9 cellular contexts compared by ENCODE assay signal in the genomic region with DNA sequence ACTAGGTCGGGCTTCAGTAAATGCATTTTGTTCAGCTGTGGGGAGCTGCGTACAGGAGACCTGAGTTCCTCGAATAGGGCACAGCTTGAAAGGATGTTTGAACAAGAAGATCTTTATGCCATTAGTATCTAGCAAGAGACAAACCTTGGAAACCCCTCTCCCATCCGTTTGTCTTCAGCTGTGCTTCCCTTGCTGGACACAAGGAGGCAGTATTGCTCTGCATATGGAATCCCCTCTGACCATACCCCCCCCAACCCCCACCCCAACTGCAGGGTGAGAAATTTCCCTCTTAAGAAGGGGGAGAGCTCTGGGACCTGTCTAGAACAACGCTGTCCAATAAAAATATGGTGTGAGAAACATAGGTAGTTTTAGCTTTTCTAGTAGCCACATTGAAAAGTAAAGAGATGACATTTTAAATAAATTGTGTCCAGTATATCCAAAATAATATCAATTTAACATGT. TPM values are rescaled to one million over a fixed set of nuclear protein-coding genes. Genes with fewer than 3 reads are reported as not detected.
DNase-seq lines count a peak whose midpoint lies in the region; ATAC-seq, FAIRE-seq and TF ChIP-seq lines count a peak whose summit lies in the region.
"Had no signal": no experiment of that assay in that cellular context is flagged by ENCODE, and none has a peak within 500 bp of the region (broad histone marks: within the 10 kb centered on the region; RNA-seq: fewer than 3 reads in every experiment).

No MANE protein-coding gene starts in this region.

- no peak for TF ChIP-seq POLR2A in HepG2 (IDR thresholded peaks at IDR 0.05; ENCODE audit: insufficient read depth in 1 of 2, low read depth in 2 of 2, low read length in 2 of 2)

- peak overlapping the region; percentile 99 for H3K4me2 ChIP-seq in HepG2 (ENCODE audit: low read depth, low read length)

- H3K79me2 ChIP-seq in HepG2 (ENCODE audit: insufficient read depth, low read length) = peaks cover 23% of the 10 kb centered on the region

- H3K4me1 ChIP-seq in cardiac muscle cell (ENCODE audit: low read depth) (peaks cover 19% of the 10 kb centered on the region), HepG2 (ENCODE audit: insufficient read depth, low read length) (peaks cover 42% of the 10 kb centered on the region)

- intact Hi-C loops in left ventricle myocardium superior (cut with micrococcal nuclease) (no loop called here), HepG2 (cut with micrococcal nuclease; ENCODE audit: unreplicated experiment) (no loop called here)

- no peak overlapping the region for H3K4me3 ChIP-seq in cardiac muscle cell
- H3K4me3 ChIP-seq in HepG2 (replicated peaks in 1 of 3; ENCODE audit: insufficient read depth in 1 of 3, low read depth in 2 of 3, low read length in 3 of 3) = peak overlapping the region; percentile 71 to 90 (median 72)

- H3K27me3 ChIP-seq in cardiac muscle cell (no peaks in the 10 kb centered on the region), HepG2 (ENCODE audit: control insufficient read depth in 1 of 2, insufficient read depth in 2 of 2, low read length in 2 of 2) (no peaks in the 10 kb centered on the region; a peak in 1 of 5 replicates)

- DNase-seq in cardiac muscle cell (ENCODE audit: low read depth in 1 of 2, low spot score in 1 of 2) (peak; percentile 70 to 76), left ventricle myocardium superior (no peak), NCI-H2227 (lab: John Stamatoyannopoulos, UW; ENCODE audit: unreplicated experiment) (peak; percentile 84), cerebellum (ENCODE audit: low spot score) (peak; percentile 50), HepG2 (ENCODE audit: low spot score) (peak; percentile 67)
- DNase-seq in activated CD4-positive, CD25-positive, alpha-beta regulatory T cell treated with anti-CD3 and anti-CD28 coated beads, Interleukin-2, amount 50 U/mL, for 16 hours (ENCODE audit: low read depth, low spot score) = peak; percentile 48
- peak; percentile 54 to 55 for DNase-seq in stimulated activated CD4-positive, alpha-beta T cell treated with anti-CD3 and anti-CD28 coated beads, Interleukin-2, amount 100 ng/mL, for 48 hours

- H3K36me3 ChIP-seq in cardiac muscle cell = no peaks in the 10 kb centered on the region
- H3K36me3 ChIP-seq in HepG2 (replicated peaks in 1 of 2; ENCODE audit: control insufficient read depth in 1 of 2, insufficient read depth in 2 of 2, low read length in 2 of 2) = 0 out of 5 replicates have a peak, but pooled peaks cover 0 to 6% of the 10 kb centered on the region in 2 experiments

- ATAC-seq in left ventricle myocardium superior = no peak
- no peak for ATAC-seq in HepG2
- ATAC-seq in GM21717 (IDR thresholded peaks at IDR 0.05; ENCODE audit: unreplicated experiment) = no peak

- CTCF ChIA-PET in HepG2 (lab: Yijun Ruan, JAX; ENCODE audit: low intra/inter-chr PET ratio, low total read pairs) = interaction anchor here (1.8 kb wide), 1 partner anchor 103 kb away, joined by 7 read pairs; no protein-coding TSS in a partner anchor

- H3K27ac ChIP-seq in cardiac muscle cell (no peak overlapping the region), HepG2 (ENCODE audit: extremely low read length, insufficient read depth, low read length) (peak overlapping the region; percentile 91)

- TF ChIP-seq CTCF in cardiac muscle cell (IDR thresholded peaks at IDR 0.05; ENCODE audit: low read depth, low read length) = peak; percentile 77
- peak; percentile 78 for TF ChIP-seq CTCF in HepG2 (CRISPR knock-in tag; IDR thresholded peaks at IDR 0.05)

- peak overlapping the region; percentile 90 for H3K9ac ChIP-seq in HepG2 (ENCODE audit: insufficient read depth, low read depth, low read length)

- WGBS in HepG2 (ENCODE audit: low lambda C conversion rate) = 2% methylated on average over 5 of the region's 5 CpGs

- in situ Hi-C loops in HepG2 (cut with HindIII; ENCODE audit: extremely low pct_ligation_motif_present, low pct_unique_long_range_greater_than_20kb) = loop anchor here (25.0 kb wide), 1 partner anchor 634 kb away; no protein-coding TSS in a partner anchor

- H3K9me3 ChIP-seq in cardiac muscle cell (ENCODE audit: low read depth) (no peaks in the 10 kb centered on the region), HepG2 (ENCODE audit: low read length) (no peaks in the 10 kb centered on the region)

- POLR2A ChIA-PET in HepG2 (lab: Yijun Ruan, JAX) = interaction anchor here (1.9 to 5.7 kb wide), 3 partner anchors 11 to 58 kb away, joined by 5 to 71 read pairs (median 65); a partner anchor contains a TSS

- TF ChIP-seq EP300 in HepG2 (IDR thresholded peaks at IDR 0.05; ENCODE audit: low read depth in 2 of 2, low read length in 2 of 2) (no peak), HepG2 (CRISPR knock-in tag; IDR thresholded peaks at IDR 0.05; ENCODE audit: borderline replicate concordance) (no peak)

- H2AFZ ChIP-seq in HepG2 (ENCODE audit: low read length) = no peak overlapping the region

- H4K20me1 ChIP-seq in HepG2 (ENCODE audit: insufficient read depth, low read length) = peaks cover 7% of the 10 kb centered on the region; the same call in 1 of the 2 replicates

- no peak for FAIRE-seq in HepG2 (lab: Jason Lieb, UNC)
- FAIRE-seq: GM18507 had no signal

- no TSS peak for BruUV-seq in HepG2 (replicated peaks; lab: Mats Ljungman, UMichigan)

- TF ChIP-seq RAD21 in HepG2 (CRISPR knock-in tag; IDR thresholded peaks at IDR 0.05) = no peak

RNA-seq across cellular contexts. Expression of a gene that starts 1.6 kb away (rescaled TPM):
- total RNA-seq in cardiac muscle cell (8.9 and 9.5 TPM in 2 replicates), left ventricle myocardium superior (9.2 TPM), cerebellum (2.2 TPM), HepG2 (2016; rRNA removed; fragmentation: Illumina TruSeq; extraction: Trizol) (10.7 and 11.3 TPM in 2 replicates)
- polyA plus RNA-seq in cardiac muscle cell (8.9 and 10.0 TPM in 2 replicates), HepG2 (2011; rRNA removed) (4.1 and 4.9 TPM in 2 replicates)
- total RNA-seq in HepG2 (2016; cell fraction: cytosol; rRNA removed; fragmentation: Illumina TruSeq; extraction: Trizol; ENCODE audit: low read depth) = 1.9 and 2.1 TPM in 2 replicates
- total RNA-seq in HepG2 (2016; cell fraction: insoluble cytoplasmic fraction; rRNA removed; fragmentation: Illumina TruSeq; extraction: Trizol) = 10.1 and 11.0 TPM in 2 replicates
- total RNA-seq in HepG2 (2016; cell fraction: membrane; rRNA removed; fragmentation: Illumina TruSeq; extraction: Trizol) = 2.9 and 3.5 TPM in 2 replicates
- total RNA-seq in HepG2 (2016; cell fraction: nucleus; rRNA removed; fragmentation: Illumina TruSeq; extraction: Trizol) = 5.8 and 7.3 TPM in 2 replicates
- 5.1 and 5.2 TPM in 2 replicates for polyA plus RNA-seq in HepG2 (2011; cell fraction: cytosol; rRNA removed)
- polyA plus RNA-seq in HepG2 (2011; cell fraction: nucleus; rRNA removed) = 8.3 and 10.1 TPM in 2 replicates
- 4.0 and 4.5 TPM in 2 replicates for polyA plus RNA-seq in HepG2 (2012)
- polyA plus RNA-seq in HepG2 (2016; cell fraction: cytosol; fragmentation: Illumina TruSeq; extraction: Trizol; ENCODE audit: low read depth) = 1.9 and 2.1 TPM in 2 replicates
- polyA plus RNA-seq in HepG2 (2016; cell fraction: insoluble cytoplasmic fraction; fragmentation: Illumina TruSeq; extraction: Trizol; ENCODE audit: low read depth) = 10.5 and 11.3 TPM in 2 replicates
- 2.6 and 3.6 TPM in 2 replicates for polyA plus RNA-seq in HepG2 (2016; cell fraction: membrane; fragmentation: Illumina TruSeq; extraction: Trizol; ENCODE audit: low read depth)
- polyA plus RNA-seq in HepG2 (2016; cell fraction: nucleus; fragmentation: Illumina TruSeq; extraction: Trizol; ENCODE audit: insufficient read depth, low read depth) = 12.6 and 12.9 TPM in 2 replicates
- 5.9 and 6.1 TPM in 2 replicates for polyA minus RNA-seq in HepG2 (2011; rRNA and poly(A)+ RNA removed; ENCODE audit: low replicate concordance)
- polyA minus RNA-seq in HepG2 (2011; cell fraction: cytosol; rRNA and poly(A)+ RNA removed) = 2.9 and 3.3 TPM in 2 replicates
- 4.6 and 5.2 TPM in 2 replicates for polyA minus RNA-seq in HepG2 (2011; cell fraction: nucleus; rRNA and poly(A)+ RNA removed)

RNA-seq across cellular contexts. Expression of a gene that starts 11.3 kb away (rescaled TPM):
- 21.9 and 26.6 TPM in 2 replicates for total RNA-seq in cardiac muscle cell
- polyA plus RNA-seq in cardiac muscle cell = 23.7 and 25.0 TPM in 2 replicates
- 13.5 TPM for total RNA-seq in left ventricle myocardium superior
- total RNA-seq in cerebellum = 11.4 TPM
- total RNA-seq in HepG2 (2016; rRNA removed; fragmentation: Illumina TruSeq; extraction: Trizol) = 19.6 and 28.4 TPM in 2 replicates
- total RNA-seq in HepG2 (2016; cell fraction: cytosol; rRNA removed; fragmentation: Illumina TruSeq; extraction: Trizol; ENCODE audit: low read depth) = 17.2 and 17.4 TPM in 2 replicates
- total RNA-seq in HepG2 (2016; cell fraction: insoluble cytoplasmic fraction; rRNA removed; fragmentation: Illumina TruSeq; extraction: Trizol) = 15.5 and 27.2 TPM in 2 replicates
- total RNA-seq in HepG2 (2016; cell fraction: membrane; rRNA removed; fragmentation: Illumina TruSeq; extraction: Trizol) = 21.2 and 25.8 TPM in 2 replicates
- 17.9 and 22.6 TPM in 2 replicates for total RNA-seq in HepG2 (2016; cell fraction: nucleus; rRNA removed; fragmentation: Illumina TruSeq; extraction: Trizol)
- 41.9 and 48.7 TPM in 2 replicates for polyA plus RNA-seq in HepG2 (2011; rRNA removed)
- 39.7 and 43.4 TPM in 2 replicates for polyA plus RNA-seq in HepG2 (2011; cell fraction: cytosol; rRNA removed)
- polyA plus RNA-seq in HepG2 (2011; cell fraction: nucleus; rRNA removed) = 55.0 and 64.7 TPM in 2 replicates
- 24.2 and 34.9 TPM in 2 replicates for polyA plus RNA-seq in HepG2 (2012)
- polyA plus RNA-seq in HepG2 (2016; cell fraction: cytosol; fragmentation: Illumina TruSeq; extraction: Trizol; ENCODE audit: low read depth) = 21.4 and 26.0 TPM in 2 replicates
- 28.1 and 32.5 TPM in 2 replicates for polyA plus RNA-seq in HepG2 (2016; cell fraction: insoluble cytoplasmic fraction; fragmentation: Illumina TruSeq; extraction: Trizol; ENCODE audit: low read depth)
- 25.5 and 31.7 TPM in 2 replicates for polyA plus RNA-seq in HepG2 (2016; cell fraction: membrane; fragmentation: Illumina TruSeq; extraction: Trizol; ENCODE audit: low read depth)
- 61.7 and 67.8 TPM in 2 replicates for polyA plus RNA-seq in HepG2 (2016; cell fraction: nucleus; fragmentation: Illumina TruSeq; extraction: Trizol; ENCODE audit: insufficient read depth, low read depth)
- 45.6 and 61.3 TPM in 2 replicates for polyA minus RNA-seq in HepG2 (2011; rRNA and poly(A)+ RNA removed; ENCODE audit: low replicate concordance)
- polyA minus RNA-seq in HepG2 (2011; cell fraction: cytosol; rRNA and poly(A)+ RNA removed) = 19.2 and 21.1 TPM in 2 replicates
- polyA minus RNA-seq in HepG2 (2011; cell fraction: nucleus; rRNA and poly(A)+ RNA removed) = 13.9 and 17.8 TPM in 2 replicates

RNA-seq across cellular contexts. Expression of a gene that starts 58.2 kb away (rescaled TPM):
- total RNA-seq in cardiac muscle cell = 33.2 and 54.3 TPM in 2 replicates
- polyA plus RNA-seq in cardiac muscle cell = 48.1 and 63.2 TPM in 2 replicates
- 41.8 TPM for total RNA-seq in left ventricle myocardium superior
- total RNA-seq in cerebellum = 57.3 TPM
- total RNA-seq in HepG2 (2016; rRNA removed; fragmentation: Illumina TruSeq; extraction: Trizol) = 53.3 and 59.6 TPM in 2 replicates
- total RNA-seq in HepG2 (2016; cell fraction: cytosol; rRNA removed; fragmentation: Illumina TruSeq; extraction: Trizol; ENCODE audit: low read depth) = 12.2 and 13.2 TPM in 2 replicates
- total RNA-seq in HepG2 (2016; cell fraction: insoluble cytoplasmic fraction; rRNA removed; fragmentation: Illumina TruSeq; extraction: Trizol) = 54.5 and 55.8 TPM in 2 replicates
- 17.0 and 19.1 TPM in 2 replicates for total RNA-seq in HepG2 (2016; cell fraction: membrane; rRNA removed; fragmentation: Illumina TruSeq; extraction: Trizol)
- total RNA-seq in HepG2 (2016; cell fraction: nucleus; rRNA removed; fragmentation: Illumina TruSeq; extraction: Trizol) = 64.6 and 73.8 TPM in 2 replicates
- polyA plus RNA-seq in HepG2 (2011; rRNA removed) = 75.5 and 84.2 TPM in 2 replicates
- polyA plus RNA-seq in HepG2 (2011; cell fraction: cytosol; rRNA removed) = 29.8 and 38.5 TPM in 2 replicates
- 127 and 151 TPM in 2 replicates for polyA plus RNA-seq in HepG2 (2011; cell fraction: nucleus; rRNA removed)
- 41.9 and 49.1 TPM in 2 replicates for polyA plus RNA-seq in HepG2 (2012)
- polyA plus RNA-seq in HepG2 (2016; cell fraction: cytosol; fragmentation: Illumina TruSeq; extraction: Trizol; ENCODE audit: low read depth) = 4.2 and 5.6 TPM in 2 replicates
- 65.2 and 70.6 TPM in 2 replicates for polyA plus RNA-seq in HepG2 (2016; cell fraction: insoluble cytoplasmic fraction; fragmentation: Illumina TruSeq; extraction: Trizol; ENCODE audit: low read depth)
- 9.6 and 11.3 TPM in 2 replicates for polyA plus RNA-seq in HepG2 (2016; cell fraction: membrane; fragmentation: Illumina TruSeq; extraction: Trizol; ENCODE audit: low read depth)
- polyA plus RNA-seq in HepG2 (2016; cell fraction: nucleus; fragmentation: Illumina TruSeq; extraction: Trizol; ENCODE audit: insufficient read depth, low read depth) = 118 and 132 TPM in 2 replicates
- 67.2 and 86.8 TPM in 2 replicates for polyA minus RNA-seq in HepG2 (2011; rRNA and poly(A)+ RNA removed; ENCODE audit: low replicate concordance)
- 16.6 and 22.4 TPM in 2 replicates for polyA minus RNA-seq in HepG2 (2011; cell fraction: cytosol; rRNA and poly(A)+ RNA removed)
- 108 and 109 TPM in 2 replicates for polyA minus RNA-seq in HepG2 (2011; cell fraction: nucleus; rRNA and poly(A)+ RNA removed)
